Comparison of ENCODE assay signal across 22 cellular contexts in the genomic region with DNA sequence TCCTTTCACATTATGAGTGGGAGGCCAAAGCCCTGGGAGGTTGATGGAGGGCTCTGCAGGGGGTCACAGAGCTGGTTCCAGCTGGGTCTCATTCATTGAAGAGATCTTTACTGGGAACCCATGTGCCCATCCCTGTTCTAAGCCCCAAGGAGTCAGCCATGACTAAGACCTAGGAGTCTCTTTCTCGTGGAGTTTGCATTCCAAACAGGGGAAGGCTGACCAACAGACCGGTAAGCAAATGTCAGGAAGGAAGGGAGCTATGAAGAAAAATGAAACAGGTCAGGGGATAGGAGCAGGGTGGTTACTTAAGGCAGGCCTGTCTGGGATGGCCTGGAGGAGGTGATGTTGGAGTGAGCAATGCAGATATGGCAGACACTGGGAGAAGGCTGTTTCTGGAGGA. TPM values are rescaled to one million over a fixed set of nuclear protein-coding genes. Genes with fewer than 3 reads are reported as not detected.
"Had no signal": no experiment of that assay in that cellular context is flagged by ENCODE, and none has a peak within 500 bp of the region (broad histone marks: within the 10 kb centered on the region; RNA-seq: fewer than 3 reads in every experiment).

No MANE protein-coding gene starts in this region.

- H3K36me3 ChIP-seq: esophagus muscularis mucosa, gastrocnemius medialis, heart right ventricle, left lung, lower lobe of right lung, prostate gland, right atrium auricular region, sigmoid colon, suprapubic skin, thyroid gland, upper lobe of left lung, uterus had no signal

- ATAC-seq: gastrocnemius medialis; heart right ventricle; left lung; natural killer cell treated with Interleukin-12 subunit alpha and Interleukin-12 subunit beta and Interleukin-15 and Interleukin-18, amount 100 ng/mL, for 72 hours; stimulated activated naive CD8-positive, alpha-beta T cell treated with anti-CD3 and anti-CD28 coated beads, Interleukin-15, Interleukin-2, amounts not matched to agents 100 U/mL and 50 U/mL, for 24 hours had no signal

- H3K27me3 ChIP-seq: right atrium auricular region, thyroid gland, upper lobe of left lung, uterus had no signal

- H3K27ac ChIP-seq: esophagus muscularis mucosa, gastrocnemius medialis, heart right ventricle, left lung, lower lobe of right lung, parathyroid adenoma, prostate gland, right atrium auricular region, sigmoid colon, skin epidermis, suprapubic skin, thyroid gland, upper lobe of left lung, uterus had no signal

- H3K9me3 ChIP-seq: esophagus muscularis mucosa, gastrocnemius medialis, heart right ventricle, left lung, lower lobe of right lung, prostate gland, right atrium auricular region, sigmoid colon, suprapubic skin, thyroid gland, upper lobe of left lung, uterus had no signal

- H3K4me1 ChIP-seq: esophagus muscularis mucosa, gastrocnemius medialis, heart right ventricle, left lung, lower lobe of right lung, parathyroid adenoma, right atrium auricular region, sigmoid colon, suprapubic skin, thyroid gland, upper lobe of left lung, uterus had no signal

- H3K4me3 ChIP-seq: esophagus muscularis mucosa, gastrocnemius medialis, heart right ventricle, left lung, lower lobe of right lung, prostate gland, right atrium auricular region, sigmoid colon, skin epidermis, suprapubic skin, thyroid gland, upper lobe of left lung, uterus had no signal

- DNase-seq: cortex of kidney; effector memory CD4-positive, alpha-beta T cell; gastrocnemius medialis; heart right ventricle; hypothalamus; left lung; lower lobe of right lung; midbrain; sigmoid colon; stimulated activated naive CD8-positive, alpha-beta T cell treated with anti-CD3 and anti-CD28 coated beads, Interleukin-15, Interleukin-2, amounts not matched to agents 100 U/mL and 50 U/mL, for 24 hours; thyroid gland; upper lobe of left lung; uterus had no signal

RNA-seq across cellular contexts. Expression of gene SYNDIG1L, which starts 31.5 kb away (rescaled TPM):
- total RNA-seq: fibroblast of villous mesenchyme; gastrocnemius medialis; natural killer cell treated with Interleukin-12 subunit alpha and Interleukin-12 subunit beta and Interleukin-15 and Interleukin-18, amount 100 ng/mL, for 72 hours had no signal

RNA-seq across cellular contexts. Expression of gene VRTN, which starts 46.3 kb away (rescaled TPM):
- total RNA-seq: esophagus muscularis mucosa; fibroblast of villous mesenchyme; gastrocnemius medialis; heart right ventricle; left lung; lower lobe of right lung; natural killer cell treated with Interleukin-12 subunit alpha and Interleukin-12 subunit beta and Interleukin-15 and Interleukin-18, amount 100 ng/mL, for 72 hours; omental fat pad; right atrium auricular region; sigmoid colon; thyroid gland had no signal
